In the genomic region with DNA sequence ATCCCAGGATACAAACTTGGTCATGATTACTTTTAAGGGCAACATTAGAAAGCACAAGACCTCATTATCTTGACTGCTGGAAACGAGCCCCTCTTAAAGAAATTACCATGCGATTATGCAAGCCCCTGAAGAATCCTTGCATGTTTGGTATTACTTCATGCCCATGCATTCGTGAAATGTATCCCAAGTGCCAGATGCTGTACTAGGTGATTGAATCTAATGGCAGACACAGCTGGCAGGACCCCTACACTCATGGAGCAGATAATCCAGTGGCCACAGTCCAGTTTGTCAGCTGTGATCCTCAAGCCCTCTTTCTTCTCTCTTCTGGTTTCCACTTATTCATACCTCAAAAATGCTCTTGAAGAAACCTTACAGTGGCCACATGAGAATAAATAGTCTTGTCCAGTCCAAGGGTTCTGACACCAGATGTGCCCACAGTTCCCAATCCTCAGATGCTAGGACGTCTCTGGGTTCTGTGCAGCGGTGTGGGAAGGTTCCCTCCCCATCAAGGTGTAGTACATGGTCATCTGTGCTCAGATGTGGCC, we compare ENCODE assay signal across 14 cellular contexts.
"Had no signal": no experiment of that assay in that cellular context is flagged by ENCODE, and none has a peak within 500 bp of the region (broad histone marks: within the 10 kb centered on the region; RNA-seq: fewer than 3 reads in every experiment).

No MANE protein-coding gene starts in this region.

- H3K9me3 Mint-ChIP-seq: dendritic cell treated with granulocyte-macrophage colony-stimulating factor and Interleukin-4, amounts not matched to agents 40 ng/mL and 50 ng/mL, for 4 days; naive thymus-derived CD8-positive, alpha-beta T cell had no signal

- H3K4me3 ChIP-seq: mucosa of descending colon, ovary, right atrium auricular region, sigmoid colon, uterus had no signal

- H3K4me3 Mint-ChIP-seq: dendritic cell treated with granulocyte-macrophage colony-stimulating factor and Interleukin-4, amounts not matched to agents 40 ng/mL and 50 ng/mL, for 4 days; naive thymus-derived CD8-positive, alpha-beta T cell had no signal

- H3K4me1 ChIP-seq: uterus had no signal

- H3K9me3 ChIP-seq: mucosa of descending colon, ovary, right atrium auricular region, sigmoid colon, uterus had no signal

- DNase-seq: foreskin melanocyte; hypothalamus; mammary epithelial cell; mucosa of descending colon; naive thymus-derived CD8-positive, alpha-beta T cell; ovary; sigmoid colon; small intestine; stimulated activated CD4-positive, alpha-beta T cell treated with anti-CD3 and anti-CD28 coated beads, Interleukin-2, amount 100 ng/mL, for 48 hours; stimulated activated naive CD4-positive, alpha-beta T cell treated with Interleukin-2 at 50 U/mL for 16 hours; uterus had no signal

- H3K27ac ChIP-seq: ovary, right atrium auricular region, sigmoid colon, uterus had no signal

- H3K27me3 ChIP-seq: ovary, right atrium auricular region, sigmoid colon had no signal

- H3K36me3 ChIP-seq: ovary, right atrium auricular region, sigmoid colon, uterus had no signal

- H3K36me3 Mint-ChIP-seq: naive thymus-derived CD8-positive, alpha-beta T cell had no signal

- H3K27ac Mint-ChIP-seq: dendritic cell treated with granulocyte-macrophage colony-stimulating factor and Interleukin-4, amounts not matched to agents 40 ng/mL and 50 ng/mL, for 4 days; naive thymus-derived CD8-positive, alpha-beta T cell had no signal

- ATAC-seq: left lobe of liver; naive thymus-derived CD8-positive, alpha-beta T cell had no signal
